In the genomic region with DNA sequence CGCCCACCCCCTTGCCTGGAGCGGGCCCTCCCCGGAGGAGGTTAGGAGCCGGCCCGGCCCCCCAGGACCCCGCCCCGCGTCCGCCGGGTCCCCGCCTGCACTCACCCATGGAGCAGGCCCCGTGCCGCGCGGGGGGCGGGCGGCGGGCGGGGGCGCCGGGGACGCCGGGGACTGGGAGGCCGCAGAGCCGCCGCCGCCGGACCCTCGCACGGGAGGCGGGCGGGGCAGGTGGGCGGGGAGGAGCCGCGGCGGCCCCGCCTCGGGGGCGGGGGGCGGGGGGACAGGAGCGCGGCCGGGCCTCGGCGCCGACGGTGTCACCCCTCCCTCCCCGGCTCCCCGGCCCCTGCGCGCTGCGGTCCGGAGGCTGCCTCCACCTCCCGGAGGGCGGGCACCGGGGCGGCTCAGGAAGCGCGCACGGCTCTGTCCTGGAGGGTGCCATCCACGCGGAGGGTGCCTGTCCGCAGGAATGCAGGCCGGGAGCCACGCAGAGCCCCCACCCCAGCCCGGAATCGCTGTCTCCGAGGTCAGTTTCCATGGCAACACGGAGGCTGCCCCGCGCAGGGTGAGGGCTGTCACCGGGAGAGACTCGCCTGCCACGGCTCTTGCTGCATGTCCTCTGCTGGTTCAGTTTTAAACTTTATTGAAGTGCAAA, we compare ENCODE assay signal across 8 cellular contexts. TPM values are rescaled to one million over a fixed set of nuclear protein-coding genes. Genes with fewer than 3 reads are reported as not detected.
DNase-seq lines count a peak whose midpoint lies in the region; ATAC-seq and TF ChIP-seq lines count a peak whose summit lies in the region.

No MANE protein-coding gene starts in this region.

- peak overlapping the region; percentile 68 for H3K9ac ChIP-seq in mesenchymal stem cell (ENCODE audit: low read length)

- H3K4me1 Mint-ChIP-seq in CD4-positive, alpha-beta T cell (ENCODE audit: low read depth): peaks cover 27% of the 10 kb centered on the region
- peaks cover 15% of the 10 kb centered on the region for H3K4me1 Mint-ChIP-seq in activated CD4-positive, alpha-beta T cell treated with anti-CD3 and anti-CD28 coated beads, Interleukin-2, amount 10 ng/mL, durations not matched to agents 7 days and 5 days

- CTCF ChIA-PET in CD4-positive, alpha-beta T cell (lab: Charles Lee): no interaction called here
- CTCF ChIA-PET in activated CD4-positive, alpha-beta T cell treated with anti-CD3 and anti-CD28 coated beads, Interleukin-2, amount 10 ng/mL, durations not matched to agents 7 days and 5 days (lab: Charles Lee): no interaction called here

- H2BK15ac ChIP-seq in mesenchymal stem cell (ENCODE audit: low read depth, poor library complexity, severe bottlenecking): peak overlapping the region; percentile 83

- H3K36me3 ChIP-seq in mesenchymal stem cell (ENCODE audit: control insufficient read depth in 1 of 2, insufficient read depth in 2 of 2, low read depth in 1 of 2, low read length in 2 of 2): peaks cover 0 to 6% of the 10 kb centered on the region in 2 experiments

- no peak overlapping the region for H2BK5ac ChIP-seq in mesenchymal stem cell (ENCODE audit: low read depth, low read length, poor library complexity, severe bottlenecking)

- peak overlapping the region in 1 of 2 experiments; percentile 44 for H3K4ac ChIP-seq in mesenchymal stem cell (ENCODE audit: low read depth in 1 of 2, low read length in 2 of 2)

- DNase-seq in CD4-positive, alpha-beta T cell: peak; percentile 33 to 60 (median 48)
- DNase-seq in LoVo (ENCODE audit: low spot score): peak; percentile 71
- DNase-seq in activated CD4-positive, alpha-beta T cell treated with anti-CD3 and anti-CD28 coated beads, Interleukin-2, amount 10 ng/mL, durations not matched to agents 7 days and 5 days: peak; percentile 58
- peak; percentile 41 for DNase-seq in effector CD4-positive, alpha-beta T cell
- peak; percentile 52 for DNase-seq in mesenchymal stem cell
- peak; percentile 52 for DNase-seq in stimulated activated naive CD8-positive, alpha-beta T cell treated with anti-CD3 and anti-CD28 coated beads, Interleukin-15, Interleukin-2, amounts not matched to agents 100 U/mL and 50 U/mL, for 24 hours

- no peak overlapping the region for H4K91ac ChIP-seq in mesenchymal stem cell (ENCODE audit: low read length)

- no peaks in the 10 kb centered on the region for H3K9me3 ChIP-seq in CD4-positive, alpha-beta T cell (ENCODE audit: control insufficient read depth, low read length)
- no peaks in the 10 kb centered on the region for H3K9me3 ChIP-seq in mesenchymal stem cell (ENCODE audit: control insufficient read depth, low read length)

- POLR2A ChIA-PET in CD4-positive, alpha-beta T cell (lab: Charles Lee): interaction anchor here (0.7 kb wide), 1 partner anchor 48 kb away, joined by 3 read pairs; no protein-coding TSS in a partner anchor
- POLR2A ChIA-PET in activated CD4-positive, alpha-beta T cell treated with anti-CD3 and anti-CD28 coated beads, Interleukin-2, amount 10 ng/mL, durations not matched to agents 7 days and 5 days (lab: Charles Lee): no interaction called here

- H3K14ac ChIP-seq in mesenchymal stem cell (ENCODE audit: low read length in 2 of 2): peak overlapping the region in 1 of 2 experiments; percentile 94

- peak overlapping the region in 1 of 2 experiments; percentile 6 for H2BK12ac ChIP-seq in mesenchymal stem cell (ENCODE audit: low read length in 2 of 2)

- intact Hi-C loops in CD4-positive, alpha-beta T cell (cut with DNase I, micrococcal nuclease): no loop called here

- H3K27me3 Mint-ChIP-seq in CD4-positive, alpha-beta T cell: peaks cover 10% of the 10 kb centered on the region
- H3K27me3 Mint-ChIP-seq in activated CD4-positive, alpha-beta T cell treated with anti-CD3 and anti-CD28 coated beads, Interleukin-2, amount 10 ng/mL, durations not matched to agents 7 days and 5 days: peaks cover 24% of the 10 kb centered on the region

- TF ChIP-seq CTCF in CD4-positive, alpha-beta T cell (IDR thresholded peaks at IDR 0.05): no peak

- peak overlapping the region; percentile 84 for H3K4me3 Mint-ChIP-seq in CD4-positive, alpha-beta T cell
- peak overlapping the region; percentile 68 for H3K4me3 Mint-ChIP-seq in activated CD4-positive, alpha-beta T cell treated with anti-CD3 and anti-CD28 coated beads, Interleukin-2, amount 10 ng/mL, durations not matched to agents 7 days and 5 days

- H2AK5ac ChIP-seq in mesenchymal stem cell (ENCODE audit: low read length, severe bottlenecking): no peak overlapping the region

- H3K27ac Mint-ChIP-seq in CD4-positive, alpha-beta T cell: no peak overlapping the region
- no peak overlapping the region for H3K27ac Mint-ChIP-seq in activated CD4-positive, alpha-beta T cell treated with anti-CD3 and anti-CD28 coated beads, Interleukin-2, amount 10 ng/mL, durations not matched to agents 7 days and 5 days

- peaks cover 17% of the 10 kb centered on the region for H3K79me1 ChIP-seq in mesenchymal stem cell (replicated peaks; ENCODE audit: low read length, poor library complexity, severe bottlenecking)

- H2AFZ ChIP-seq in mesenchymal stem cell (ENCODE audit: low read depth, low read length): peak overlapping the region; percentile 91

- peak overlapping the region; percentile 73 to 80 for H3K18ac ChIP-seq in mesenchymal stem cell (ENCODE audit: low read depth in 1 of 2, low read length in 2 of 2)

- peak overlapping the region; percentile 94 for H3K4me2 ChIP-seq in mesenchymal stem cell (ENCODE audit: low read length, poor library complexity, severe bottlenecking)

- H3K9me3 Mint-ChIP-seq in CD4-positive, alpha-beta T cell: no peaks in the 10 kb centered on the region
- H3K9me3 Mint-ChIP-seq in activated CD4-positive, alpha-beta T cell treated with anti-CD3 and anti-CD28 coated beads, Interleukin-2, amount 10 ng/mL, durations not matched to agents 7 days and 5 days: no peaks in the 10 kb centered on the region

- under 1% methylated on average over 27 of the region's 74 CpGs for WGBS in mesenchymal stem cell

- ATAC-seq in CD4-positive, alpha-beta T cell (ENCODE audit: poor library complexity): peak; percentile 66
- peak; percentile 40 for ATAC-seq in stimulated activated naive CD8-positive, alpha-beta T cell treated with anti-CD3 and anti-CD28 coated beads, Interleukin-15, Interleukin-2, amounts not matched to agents 100 U/mL and 50 U/mL, for 24 hours
- no peak for ATAC-seq in HG02970 (IDR thresholded peaks at IDR 0.05; ENCODE audit: low FRiP score, unreplicated experiment)
- no peak for ATAC-seq in HG03095 (IDR thresholded peaks at IDR 0.05; ENCODE audit: unreplicated experiment)

- H3K4me1 ChIP-seq in mesenchymal stem cell (ENCODE audit: control insufficient read depth, insufficient read depth, low read depth, low read length): peaks cover 34% of the 10 kb centered on the region

- H3K4me3 ChIP-seq in mesenchymal stem cell (ENCODE audit: insufficient read depth in 1 of 2, low read depth in 1 of 2, low read length in 2 of 2): peak overlapping the region; percentile 72 to 82

- H4K8ac ChIP-seq in mesenchymal stem cell (ENCODE audit: low read length): peak overlapping the region; percentile 76

- H3K27ac ChIP-seq in CD4-positive, alpha-beta T cell (ENCODE audit: low read depth, low read length): no peak overlapping the region
- H3K27ac ChIP-seq in mesenchymal stem cell (ENCODE audit: low read length, poor library complexity, severe bottlenecking): no peak overlapping the region

- H3K27me3 ChIP-seq in CD4-positive, alpha-beta T cell (ENCODE audit: control insufficient read depth, insufficient read depth, low read length): no peaks in the 10 kb centered on the region
- peaks cover 0 to 16% of the 10 kb centered on the region in 2 experiments for H3K27me3 ChIP-seq in mesenchymal stem cell (ENCODE audit: control insufficient read depth in 1 of 2, insufficient read depth in 1 of 2, low read length in 2 of 2)

- peak overlapping the region; percentile 74 for H2BK120ac ChIP-seq in mesenchymal stem cell (ENCODE audit: low read depth, low read length)

- no peaks in the 10 kb centered on the region for H3K36me3 Mint-ChIP-seq in CD4-positive, alpha-beta T cell (ENCODE audit: low read depth)
- H3K36me3 Mint-ChIP-seq in activated CD4-positive, alpha-beta T cell treated with anti-CD3 and anti-CD28 coated beads, Interleukin-2, amount 10 ng/mL, durations not matched to agents 7 days and 5 days (ENCODE audit: low read depth): no peaks in the 10 kb centered on the region

- H3K23ac ChIP-seq in mesenchymal stem cell (ENCODE audit: low read length in 2 of 2): no peak overlapping the region

RNA-seq across cellular contexts. Expression of gene PLEKHG5, which starts 5.9 kb away (rescaled TPM):
- total RNA-seq in CD4-positive, alpha-beta T cell: 1 to 10 TPM; 5.0 to 6.1 TPM
- 1 to 10 TPM; 1.3 to 1.8 TPM for total RNA-seq in activated CD4-positive, alpha-beta T cell treated with anti-CD3 and anti-CD28 coated beads, Interleukin-2, amount 10 ng/mL, durations not matched to agents 7 days and 5 days
- polyA plus RNA-seq in mesenchymal stem cell (2013, experiment 1 of 2): 6.5 TPM
- 6.7 TPM for polyA plus RNA-seq in mesenchymal stem cell (2013, experiment 2 of 2)

RNA-seq across cellular contexts. Expression of gene TNFRSF25, which starts 31.4 kb away (rescaled TPM):
- 100 to 1,000 TPM; 220 to 225 TPM for total RNA-seq in CD4-positive, alpha-beta T cell
- total RNA-seq in activated CD4-positive, alpha-beta T cell treated with anti-CD3 and anti-CD28 coated beads, Interleukin-2, amount 10 ng/mL, durations not matched to agents 7 days and 5 days: 10 to 100 TPM; 88.5 to 92.8 TPM
- 2.9 TPM for polyA plus RNA-seq in mesenchymal stem cell (2013, experiment 1 of 2)
- polyA plus RNA-seq in mesenchymal stem cell (2013, experiment 2 of 2): 2.4 TPM

RNA-seq across cellular contexts. Expression of gene NOL9, which starts 57.0 kb away (rescaled TPM):
- 10 to 100 TPM; 52.3 to 54.1 TPM for total RNA-seq in CD4-positive, alpha-beta T cell
- total RNA-seq in activated CD4-positive, alpha-beta T cell treated with anti-CD3 and anti-CD28 coated beads, Interleukin-2, amount 10 ng/mL, durations not matched to agents 7 days and 5 days: 10 to 100 TPM; 42.7 to 44.5 TPM
- 7.3 TPM for polyA plus RNA-seq in mesenchymal stem cell (2013, experiment 1 of 2)
- 7.3 TPM for polyA plus RNA-seq in mesenchymal stem cell (2013, experiment 2 of 2)

RNA-seq across cellular contexts. Expression of gene TAS1R1, which starts 57.8 kb away (rescaled TPM):
- total RNA-seq in CD4-positive, alpha-beta T cell: not detected
- not detected for total RNA-seq in activated CD4-positive, alpha-beta T cell treated with anti-CD3 and anti-CD28 coated beads, Interleukin-2, amount 10 ng/mL, durations not matched to agents 7 days and 5 days
- polyA plus RNA-seq in mesenchymal stem cell (2013, experiment 1 of 2): not detected
- polyA plus RNA-seq in mesenchymal stem cell (2013, experiment 2 of 2): not detected

Comparison
In these comparisons a context has a peak if more than half of its experiments do, and no peak if none do; other contexts are left out.
1. ATAC-seq: peak in CD4-positive, alpha-beta T cell (single experiment) and stimulated activated naive CD8-positive, alpha-beta T cell treated with anti-CD3 and anti-CD28 coated beads, Interleukin-15, Interleukin-2, amounts not matched to agents 100 U/mL and 50 U/mL, for 24 hours (single experiment); none in HG02970 (single experiment) and HG03095 (single experiment).
2. Peak in every context shown above with its lines, with median percentiles within 50 percentile points of each other: DNase-seq.